ENCODE assay signal across 13 cellular contexts in genomic region chr4:113708250-113708649, GRCh38. TPM values are rescaled to one million over a fixed set of nuclear protein-coding genes. Genes with fewer than 3 reads are reported as not detected.
DNase-seq lines count a peak whose midpoint lies in the region; ATAC-seq, FAIRE-seq and TF ChIP-seq lines count a peak whose summit lies in the region.
"Had no signal": no experiment of that assay in that cellular context is flagged by ENCODE, and none has a peak within 500 bp of the region (broad histone marks: within the 10 kb centered on the region; RNA-seq: fewer than 3 reads in every experiment).

No MANE protein-coding gene starts in this region.

- H3K27me3 ChIP-seq in right lobe of liver (no peaks in the 10 kb centered on the region), HepG2 (ENCODE audit: control insufficient read depth in 1 of 2, insufficient read depth in 2 of 2, low read length in 2 of 2) (no peaks in the 10 kb centered on the region), PC-3 (ENCODE audit: low read length) (no peaks in the 10 kb centered on the region), transverse colon (no peaks in the 10 kb centered on the region), upper lobe of right lung (no peaks in the 10 kb centered on the region)
- H3K27me3 ChIP-seq: BE2C had no signal

- H3K36me3 ChIP-seq in right lobe of liver (no peaks in the 10 kb centered on the region), HepG2 (replicated peaks in 1 of 2; ENCODE audit: control insufficient read depth in 1 of 2, insufficient read depth in 2 of 2, low read length in 2 of 2) (no peaks in the 10 kb centered on the region), PC-3 (ENCODE audit: low read depth, low read length) (no peaks in the 10 kb centered on the region), transverse colon (no peaks in the 10 kb centered on the region), upper lobe of right lung (no peaks in the 10 kb centered on the region)
- H3K36me3 ChIP-seq: BE2C had no signal

- TF ChIP-seq RAD21 in HepG2 (CRISPR knock-in tag; IDR thresholded peaks at IDR 0.05), result no peak

- no peak for FAIRE-seq in HepG2 (lab: Jason Lieb, UNC)
- FAIRE-seq: endothelial cell of umbilical vein had no signal

- intact Hi-C loops in right lobe of liver (cut with DNase I) (no loop called here), HepG2 (cut with micrococcal nuclease; ENCODE audit: unreplicated experiment) (no loop called here), PC-3 (cut with micrococcal nuclease) (no loop called here), transverse colon (cut with DNase I; ENCODE audit: low total_unique reads) (no loop called here), upper lobe of right lung (cut with DNase I) (no loop called here)

- no peak for TF ChIP-seq POLR2A in right lobe of liver (IDR thresholded peaks at IDR 0.05)
- TF ChIP-seq POLR2A in HepG2 (IDR thresholded peaks at IDR 0.05; ENCODE audit: insufficient read depth in 1 of 2, low read depth in 2 of 2, low read length in 2 of 2), result no peak
- no peak for TF ChIP-seq POLR2A in transverse colon (IDR thresholded peaks at IDR 0.05)

- no peak overlapping the region for H3K27ac ChIP-seq in right lobe of liver
- no peak overlapping the region for H3K27ac ChIP-seq in HepG2 (ENCODE audit: extremely low read length, insufficient read depth, low read length)
- H3K27ac ChIP-seq in PC-3 (ENCODE audit: low read length), result no peak overlapping the region
- peak overlapping the region in 3 of 4 donors; percentile 27 to 40 (median 40) for H3K27ac ChIP-seq in transverse colon
- no peak overlapping the region for H3K27ac ChIP-seq in upper lobe of right lung

- in situ Hi-C loops in HepG2 (cut with HindIII; ENCODE audit: extremely low pct_ligation_motif_present, low pct_unique_long_range_greater_than_20kb) (no loop called here), transverse colon (cut with MboI; ENCODE audit: low pct_ligation_motif_present in 1 of 4, low pct_unique_long_range_greater_than_20kb in 1 of 4, low sequenced_read_pairs in 3 of 4) (no loop called here)

- peaks cover 8% of the 10 kb centered on the region for H3K4me1 Mint-ChIP-seq in mesothelial cell of epicardium

- H3K4me2 ChIP-seq in HepG2 (ENCODE audit: low read depth, low read length) (no peak overlapping the region), PC-3 (ENCODE audit: low read length) (no peak overlapping the region)

- TF ChIP-seq EP300 in HepG2 (IDR thresholded peaks at IDR 0.05; ENCODE audit: low read depth in 2 of 2, low read length in 2 of 2), result no peak
- no peak for TF ChIP-seq EP300 in HepG2 (CRISPR knock-in tag; IDR thresholded peaks at IDR 0.05; ENCODE audit: borderline replicate concordance)
- no peak for TF ChIP-seq EP300 in transverse colon (IDR thresholded peaks at IDR 0.05; ENCODE audit: low read depth)

- H3K4me3 Mint-ChIP-seq in mesothelial cell of epicardium, result no peak overlapping the region
- H3K4me3 Mint-ChIP-seq: stimulated activated naive CD8-positive, alpha-beta T cell treated with anti-CD3 and anti-CD28 coated beads, Interleukin-15, Interleukin-2, amounts not matched to agents 100 ng/mL and 50 ng/mL, for 24 hours had no signal

- DNase-seq in right lobe of liver (no peak), HepG2 (ENCODE audit: low spot score) (no peak), PC-3 (peak; percentile 43), transverse colon (no peak), upper lobe of right lung (no peak), mesothelial cell of epicardium (ENCODE audit: low spot score in 2 of 2, unreplicated experiment in 2 of 2) (no peak)
- no peak for DNase-seq in activated CD8-positive, alpha-beta memory T cell treated with anti-CD3 and anti-CD28 coated beads, Interleukin-2, amount 50 U/mL, for 4 hours
- DNase-seq: activated naive CD4-positive, alpha-beta T cell; BE2C; kidney glomerular epithelial cell had no signal

- ATAC-seq in right lobe of liver, result peak; percentile 54 to 76 (median 66)
- ATAC-seq in HepG2, result no peak
- ATAC-seq in HG03064 (IDR thresholded peaks at IDR 0.05; ENCODE audit: low read depth, unreplicated experiment), result peak; percentile 60
- peak; percentile 22; the same call in 1 of the 2 replicates for ATAC-seq in PC-3
- no peak for ATAC-seq in upper lobe of right lung

- H3K36me3 Mint-ChIP-seq in mesothelial cell of epicardium, result no peaks in the 10 kb centered on the region

- WGBS in right lobe of liver (ENCODE audit: insufficient coverage, low coverage, low lambda C conversion rate, missing lambda C conversion rate), result 31% methylated on average over 1 of the region's 1 CpG
- 100% methylated on average over 1 of the region's 1 CpG for WGBS in HepG2 (ENCODE audit: low lambda C conversion rate)
- 0 to 21% methylated on average over 1 of the region's 1 CpG for WGBS in transverse colon (ENCODE audit: low coverage in 1 of 2), 2 donors

- no peaks in the 10 kb centered on the region for H3K27me3 Mint-ChIP-seq in mesothelial cell of epicardium (ENCODE audit: low read depth)
- H3K27me3 Mint-ChIP-seq: stimulated activated naive CD8-positive, alpha-beta T cell treated with anti-CD3 and anti-CD28 coated beads, Interleukin-15, Interleukin-2, amounts not matched to agents 100 ng/mL and 50 ng/mL, for 24 hours had no signal

- H3K4me3 ChIP-seq in right lobe of liver, result no peak overlapping the region
- H3K4me3 ChIP-seq in HepG2 (replicated peaks in 1 of 3; ENCODE audit: insufficient read depth in 1 of 3, low read depth in 2 of 3, low read length in 3 of 3), result no peak overlapping the region
- H3K4me3 ChIP-seq in PC-3 (ENCODE audit: low read length), result no peak overlapping the region
- no peak overlapping the region for H3K4me3 ChIP-seq in transverse colon
- no peak overlapping the region for H3K4me3 ChIP-seq in upper lobe of right lung

- H3K79me2 ChIP-seq in HepG2 (ENCODE audit: insufficient read depth, low read length) (no peaks in the 10 kb centered on the region), PC-3 (ENCODE audit: low read length) (no peaks in the 10 kb centered on the region)

- H3K9me3 Mint-ChIP-seq in mesothelial cell of epicardium, result no peaks in the 10 kb centered on the region
- H3K9me3 Mint-ChIP-seq: stimulated activated naive CD8-positive, alpha-beta T cell treated with anti-CD3 and anti-CD28 coated beads, Interleukin-15, Interleukin-2, amounts not matched to agents 100 ng/mL and 50 ng/mL, for 24 hours had no signal

- POLR2A ChIA-PET in HepG2 (lab: Yijun Ruan, JAX) (no interaction called here), PC-3 (lab: Charles Lee; ENCODE audit: unreplicated experiment) (no interaction called here)

- H2AFZ ChIP-seq in HepG2 (ENCODE audit: low read length), result no peak overlapping the region
- H2AFZ ChIP-seq in PC-3 (ENCODE audit: low read length), result no peak overlapping the region

- TF ChIP-seq CTCF in right lobe of liver (IDR thresholded peaks at IDR 0.05), result no peak
- no peak for TF ChIP-seq CTCF in HepG2 (CRISPR knock-in tag; IDR thresholded peaks at IDR 0.05)
- TF ChIP-seq CTCF in PC-3 (conservative IDR thresholded peaks at IDR 0.05; ENCODE audit: low read depth, low read length), result no peak
- no peak for TF ChIP-seq CTCF in transverse colon (IDR thresholded peaks at IDR 0.05)
- no peak for TF ChIP-seq CTCF in upper lobe of right lung (IDR thresholded peaks at IDR 0.05)
- no peak for TF ChIP-seq CTCF in mesothelial cell of epicardium (IDR thresholded peaks at IDR 0.05; ENCODE audit: unreplicated experiment)

- no TSS peak for BruUV-seq in HepG2 (replicated peaks; lab: Mats Ljungman, UMichigan)
- BruUV-seq in PC-3 (replicated peaks; lab: Mats Ljungman, UMichigan), result no TSS peak

- H3K4me1 ChIP-seq in right lobe of liver (peaks cover 0 to 11% (median 0%) of the 10 kb centered on the region in 4 donors), HepG2 (ENCODE audit: insufficient read depth, low read length) (no peaks in the 10 kb centered on the region), PC-3 (ENCODE audit: insufficient read depth, low read length) (peaks cover under 1% of the 10 kb centered on the region; the same call in 1 of the 2 replicates), transverse colon (peaks cover 0 to 28% (median 14%) of the 10 kb centered on the region in 4 donors), upper lobe of right lung (peaks cover 4% of the 10 kb centered on the region)
- H3K4me1 ChIP-seq: BE2C had no signal

- no peaks in the 10 kb centered on the region for H3F3A ChIP-seq in PC-3 (ENCODE audit: low read length, unreplicated experiment)

- H3K9ac ChIP-seq in HepG2 (ENCODE audit: insufficient read depth, low read depth, low read length) (no peak overlapping the region), PC-3 (ENCODE audit: low read length) (no peak overlapping the region)

- no peak overlapping the region for H3K27ac Mint-ChIP-seq in mesothelial cell of epicardium
- H3K27ac Mint-ChIP-seq: stimulated activated naive CD8-positive, alpha-beta T cell treated with anti-CD3 and anti-CD28 coated beads, Interleukin-15, Interleukin-2, amounts not matched to agents 100 ng/mL and 50 ng/mL, for 24 hours had no signal

- H3K9me2 ChIP-seq in PC-3 (replicated peaks; ENCODE audit: low read length), result no peaks in the 10 kb centered on the region

- CTCF ChIA-PET in HepG2 (lab: Yijun Ruan, JAX; ENCODE audit: low intra/inter-chr PET ratio, low total read pairs) (no interaction called here), PC-3 (lab: Charles Lee) (no interaction called here)

- no peaks in the 10 kb centered on the region for H3K9me3 ChIP-seq in right lobe of liver
- H3K9me3 ChIP-seq in HepG2 (ENCODE audit: low read length), result no peaks in the 10 kb centered on the region
- no peaks in the 10 kb centered on the region for H3K9me3 ChIP-seq in PC-3 (ENCODE audit: low read length)
- H3K9me3 ChIP-seq in transverse colon, result no peaks in the 10 kb centered on the region
- H3K9me3 ChIP-seq in upper lobe of right lung, result no peaks in the 10 kb centered on the region
- H3K9me3 ChIP-seq: BE2C had no signal

- H4K20me1 ChIP-seq in HepG2 (ENCODE audit: insufficient read depth, low read length) (no peaks in the 10 kb centered on the region; the same call in 1 of the 2 replicates), PC-3 (ENCODE audit: low read length) (no peaks in the 10 kb centered on the region)

RNA-seq across cellular contexts. Expression of gene CAMK2D, which starts 53.3 kb away (rescaled TPM):
- total RNA-seq in right lobe of liver, result 10 to 100 TPM; 17.0 to 30.6 (median 22.6) TPM
- 65.4 and 86.7 TPM in 2 replicates for total RNA-seq in HepG2 (2016; rRNA removed; fragmentation: Illumina TruSeq; extraction: Trizol)
- total RNA-seq in HepG2 (2016; cell fraction: cytosol; rRNA removed; fragmentation: Illumina TruSeq; extraction: Trizol; ENCODE audit: low read depth), result 5.3 and 6.4 TPM in 2 replicates
- 64.9 and 87.5 TPM in 2 replicates for total RNA-seq in HepG2 (2016; cell fraction: insoluble cytoplasmic fraction; rRNA removed; fragmentation: Illumina TruSeq; extraction: Trizol)
- total RNA-seq in HepG2 (2016; cell fraction: membrane; rRNA removed; fragmentation: Illumina TruSeq; extraction: Trizol), result 15.6 and 15.7 TPM in 2 replicates
- total RNA-seq in HepG2 (2016; cell fraction: nucleus; rRNA removed; fragmentation: Illumina TruSeq; extraction: Trizol), result 73.6 and 76.3 TPM in 2 replicates
- 12.9 and 18.0 TPM in 2 replicates for polyA plus RNA-seq in HepG2 (2011; rRNA removed)
- 7.2 and 11.1 TPM in 2 replicates for polyA plus RNA-seq in HepG2 (2011; cell fraction: cytosol; rRNA removed)
- 10.2 and 12.5 TPM in 2 replicates for polyA plus RNA-seq in HepG2 (2011; cell fraction: nucleus; rRNA removed)
- 12.4 and 24.9 TPM in 2 replicates for polyA plus RNA-seq in HepG2 (2012)
- polyA plus RNA-seq in HepG2 (2016; cell fraction: cytosol; fragmentation: Illumina TruSeq; extraction: Trizol; ENCODE audit: low read depth), result 2.1 and 2.5 TPM in 2 replicates
- 52.0 and 56.8 TPM in 2 replicates for polyA plus RNA-seq in HepG2 (2016; cell fraction: insoluble cytoplasmic fraction; fragmentation: Illumina TruSeq; extraction: Trizol; ENCODE audit: low read depth)
- polyA plus RNA-seq in HepG2 (2016; cell fraction: membrane; fragmentation: Illumina TruSeq; extraction: Trizol; ENCODE audit: low read depth), result 6.8 and 7.3 TPM in 2 replicates
- 34.5 and 36.0 TPM in 2 replicates for polyA plus RNA-seq in HepG2 (2016; cell fraction: nucleus; fragmentation: Illumina TruSeq; extraction: Trizol; ENCODE audit: insufficient read depth, low read depth)
- 3.7 and 30.5 TPM in 2 replicates for polyA minus RNA-seq in HepG2 (2011; rRNA and poly(A)+ RNA removed; ENCODE audit: low replicate concordance)
- 24.3 and 30.2 TPM in 2 replicates for polyA minus RNA-seq in HepG2 (2011; cell fraction: cytosol; rRNA and poly(A)+ RNA removed)
- polyA minus RNA-seq in HepG2 (2011; cell fraction: nucleus; rRNA and poly(A)+ RNA removed), result 97.8 and 99.0 TPM in 2 replicates
- total RNA-seq in PC-3 (2014; rRNA removed), result 14.3 and 15.4 TPM in 2 replicates
- total RNA-seq in transverse colon, result 100 to 1,000 TPM in 2 of 4 donors, 10 to 100 TPM in 2; 54.5 to 107 (median 84.7) TPM
- total RNA-seq in upper lobe of right lung, result 46.1 TPM
- total RNA-seq in mesothelial cell of epicardium, result 31.7 to 35.1 TPM (median 33.9 TPM) in 3 replicates

Comparison
In these comparisons a context has a peak if more than half of its experiments do, and no peak if none do; other contexts are left out.
1. ATAC-seq: peak in right lobe of liver (4 of 4), HG03064 (single experiment) and PC-3 (single experiment); none in HepG2 (single experiment) and upper lobe of right lung (single experiment).
2. H3K27ac ChIP-seq: peak in transverse colon (3 of 4); none in right lobe of liver (0 of 3), HepG2 (single experiment), PC-3 (single experiment) and upper lobe of right lung (single experiment).